18 cellular contexts compared by ENCODE assay signal in genomic region chr18:8806105-8806797, GRCh38.
DNase-seq lines count a peak whose midpoint lies in the region; ATAC-seq, FAIRE-seq and TF ChIP-seq lines count a peak whose summit lies in the region.
"Had no signal": no experiment of that assay in that cellular context is flagged by ENCODE, and none has a peak within 500 bp of the region (broad histone marks: within the 10 kb centered on the region; RNA-seq: fewer than 3 reads in every experiment).

No MANE protein-coding gene starts in this region.

- no peaks in the 10 kb centered on the region for H3K27me3 ChIP-seq in suprapubic skin

- peak overlapping the region; percentile 27 for H3K4me3 Mint-ChIP-seq in Calu3 (ENCODE audit: low read depth, unreplicated experiment)

- no peak overlapping the region for H3K4me3 ChIP-seq in suprapubic skin
- H3K4me3 ChIP-seq: HAP-1 had no signal

- ATAC-seq in left lobe of liver: peak; percentile 29
- ATAC-seq: HepG2 had no signal

- no peak for TF ChIP-seq POLR2A in suprapubic skin (IDR thresholded peaks at IDR 0.05)

- no peaks in the 10 kb centered on the region for H3K4me1 ChIP-seq in suprapubic skin
- H3K4me1 ChIP-seq: HAP-1 had no signal

- TF ChIP-seq EP300 in suprapubic skin (IDR thresholded peaks at IDR 0.05): no peak

- H3K4me1 Mint-ChIP-seq in Calu3 (ENCODE audit: low read depth, unreplicated experiment): peaks cover 49% of the 10 kb centered on the region

- CTCF ChIA-PET in Calu3 (lab: Charles Lee): no interaction called here

- TF ChIP-seq CTCF in Calu3 (IDR thresholded peaks at IDR 0.05; ENCODE audit: unreplicated experiment) (no peak), suprapubic skin (IDR thresholded peaks at IDR 0.05) (no peak)

- BruUV-seq in Calu3 (replicated peaks; lab: Mats Ljungman, UMichigan): no TSS peak

- no peak overlapping the region for H3K27ac ChIP-seq in suprapubic skin
- H3K27ac ChIP-seq: C4-2B had no signal

- intact Hi-C loops in Calu3 (cut with micrococcal nuclease; ENCODE audit: unreplicated experiment): no loop called here

- H3K9me3 ChIP-seq in suprapubic skin: no peaks in the 10 kb centered on the region
- H3K9me3 ChIP-seq: HAP-1 had no signal

- no peaks in the 10 kb centered on the region for H3K27me3 Mint-ChIP-seq in Calu3 (ENCODE audit: unreplicated experiment)

- H3K36me3 Mint-ChIP-seq in Calu3 (ENCODE audit: insufficient read depth, unreplicated experiment): peaks cover 79% of the 10 kb centered on the region
- H3K36me3 Mint-ChIP-seq: CD4-positive, alpha-beta memory T cell had no signal

- peaks cover 5% of the 10 kb centered on the region for H3K36me3 ChIP-seq in suprapubic skin

- no peaks in the 10 kb centered on the region for H3K9me3 Mint-ChIP-seq in Calu3 (ENCODE audit: low read depth, unreplicated experiment)
- H3K9me3 Mint-ChIP-seq: CD4-positive, alpha-beta memory T cell had no signal

- no peak for DNase-seq in Calu3
- no peak for DNase-seq in RCC 7860 (ENCODE audit: low spot score)
- no peak for DNase-seq in left lobe of liver (ENCODE audit: low spot score)
- DNase-seq in renal cortical epithelial cell (ENCODE audit: low read depth): peak; percentile 71
- no peak for DNase-seq in amniotic stem cell (lab: John Stamatoyannopoulos, UW)
- DNase-seq in NCI-H2029 treated with DMSO at 0.1 percent for 48 hours (lab: John Stamatoyannopoulos, UW): no peak
- no peak for DNase-seq in suprapubic skin (ENCODE audit: low spot score in 2 of 2)
- DNase-seq: ACHN; CD4-positive, alpha-beta memory T cell; DND-41; GDM1 had no signal

- H3K27ac Mint-ChIP-seq in Calu3 (ENCODE audit: unreplicated experiment): peak overlapping the region; percentile 32

- peak; percentile 42 for FAIRE-seq in RCC 7860 (lab: Jason Lieb, UNC)
- FAIRE-seq: GM12892, GM19239, H1, HepG2, HTR-8/SVneo had no signal

- 97% methylated on average over 6 of the region's 6 CpGs for WGBS in suprapubic skin
